Comparison of ENCODE assay signal across 1 cellular context in genomic region chr1:203065191-203065590, GRCh38.
A peak's percentile ranks its signal among the peaks of the same experiment; 100 is the strongest.
TF ChIP-seq lines count a peak whose summit lies in the region.

No MANE protein-coding gene starts in this region.

TF ChIP-seq in K562, 482 proteins besides CTCF, POLR2A, EP300 and RAD21:
- TF ChIP-seq ESRRA (IDR thresholded peaks at IDR 0.05; ENCODE audit: borderline replicate concordance, low read depth) (0 out of 2 replicates have a peak, but pooled peaks have one; percentile 28), ZNF263 (CRISPR knock-in tag; IDR thresholded peaks at IDR 0.05; ENCODE audit: borderline replicate concordance) (no peak), TRIM24 (IDR thresholded peaks at IDR 0.05) (no peak)
